ENCODE assay signal across 15 cellular contexts in genomic region chr16:49811630-49812334, GRCh38. TPM values are rescaled to one million over a fixed set of nuclear protein-coding genes. Genes with fewer than 3 reads are reported as not detected.
DNase-seq lines count a peak whose midpoint lies in the region; ATAC-seq and TF ChIP-seq lines count a peak whose summit lies in the region.
"Had no signal": no experiment of that assay in that cellular context is flagged by ENCODE, and none has a peak within 500 bp of the region (broad histone marks: within the 10 kb centered on the region; RNA-seq: fewer than 3 reads in every experiment).

No MANE protein-coding gene starts in this region.

- H4K20me1 ChIP-seq in smooth muscle cell (ENCODE audit: low read depth): peaks cover 14% of the 10 kb centered on the region

- peaks cover 23% of the 10 kb centered on the region for H3K4me1 Mint-ChIP-seq in chondrocyte (ENCODE audit: low read depth)
- H3K4me1 Mint-ChIP-seq: activated CD4-positive, alpha-beta T cell treated with anti-CD3 and anti-CD28 coated beads, Interleukin-2, amount 10 ng/mL, durations not matched to agents 7 days and 5 days had no signal

- no peaks in the 10 kb centered on the region for H3F3A ChIP-seq in smooth muscle cell (ENCODE audit: low read depth)

- no peaks in the 10 kb centered on the region for H3K36me3 Mint-ChIP-seq in chondrocyte (ENCODE audit: low read depth)

- no peaks in the 10 kb centered on the region for H3K9me3 Mint-ChIP-seq in chondrocyte (ENCODE audit: low read depth)
- H3K9me3 Mint-ChIP-seq: activated CD4-positive, alpha-beta T cell treated with anti-CD3 and anti-CD28 coated beads, Interleukin-2, amount 10 ng/mL, durations not matched to agents 7 days and 5 days; activated T-helper 1 cell treated with anti-CD3 and anti-CD28 coated beads, Interleukin-12 subunit alpha, Interleukin-12 subunit beta, Interleukin-2, Interleukin-4 antibody, amounts not matched to agents 30 ng/mL and 10 ng/mL and 1 ng/mL, durations not matched to agents 14 hours and 24 hours and 36 hours; T-helper 2 cell treated with Interferon-gamma antibody and Interleukin-4, amounts not matched to agents 5 μg/mL and 100 μg/mL, for 36 hours had no signal

- H3K4me2 ChIP-seq in smooth muscle cell: peak overlapping the region; percentile 40

- WGBS in smooth muscle cell (ENCODE audit: low lambda C conversion rate): 35% methylated on average over 12 of the region's 13 CpGs

- H3K27me3 ChIP-seq in right atrium auricular region (no peaks in the 10 kb centered on the region), smooth muscle cell (ENCODE audit: low read depth) (no peaks in the 10 kb centered on the region)
- H3K27me3 ChIP-seq: esophagus squamous epithelium had no signal

- H3K9me3 ChIP-seq in right atrium auricular region (no peaks in the 10 kb centered on the region), smooth muscle cell (replicated peaks; ENCODE audit: low read depth) (no peaks in the 10 kb centered on the region)
- H3K9me3 ChIP-seq: esophagus squamous epithelium had no signal

- no peak overlapping the region for H3K9ac ChIP-seq in smooth muscle cell (ENCODE audit: low read depth)

- peak; percentile 50 for ATAC-seq in Right ventricle myocardium inferior

- intact Hi-C loops in Right ventricle myocardium inferior (cut with DNase I): no loop called here

- H3K27me3 Mint-ChIP-seq in chondrocyte (ENCODE audit: low read depth): no peaks in the 10 kb centered on the region
- H3K27me3 Mint-ChIP-seq: activated CD4-positive, alpha-beta T cell treated with anti-CD3 and anti-CD28 coated beads, Interleukin-2, amount 10 ng/mL, durations not matched to agents 7 days and 5 days had no signal

- DNase-seq in Right ventricle myocardium inferior (ENCODE audit: missing footprints): no peak
- DNase-seq in right atrium auricular region (ENCODE audit: low spot score): no peak
- DNase-seq in chondrocyte (ENCODE audit: low spot score): no peak
- peak; percentile 77 for DNase-seq in medulla oblongata (ENCODE audit: extremely low spot score)
- no peak for DNase-seq in smooth muscle cell (lab: John Stamatoyannopoulos, UW; ENCODE audit: unreplicated experiment)
- DNase-seq in SKM-1 treated with dmso at 0.1 percent for 144 hours (lab: John Stamatoyannopoulos, UW; ENCODE audit: unreplicated experiment): no peak
- DNase-seq in mesenteric fat pad (ENCODE audit: low spot score): no peak
- no peak for DNase-seq in HT-29 (ENCODE audit: low spot score)
- DNase-seq: 8988T; activated CD4-positive, alpha-beta T cell treated with anti-CD3 and anti-CD28 coated beads, Interleukin-2, amount 10 ng/mL, durations not matched to agents 7 days and 5 days; central memory CD4-positive, alpha-beta T cell; esophagus squamous epithelium; stimulated activated CD4-positive, alpha-beta T cell treated with anti-CD3 and anti-CD28 coated beads, Interleukin-12 subunit alpha, Interleukin-12 subunit beta, amount 100 ng/mL, for 4 hours had no signal

- H3K4me3 Mint-ChIP-seq in chondrocyte (ENCODE audit: unreplicated experiment): no peak overlapping the region
- H3K4me3 Mint-ChIP-seq: activated CD4-positive, alpha-beta T cell treated with anti-CD3 and anti-CD28 coated beads, Interleukin-2, amount 10 ng/mL, durations not matched to agents 7 days and 5 days; activated T-helper 1 cell treated with anti-CD3 and anti-CD28 coated beads, Interleukin-12 subunit alpha, Interleukin-12 subunit beta, Interleukin-2, Interleukin-4 antibody, amounts not matched to agents 30 ng/mL and 10 ng/mL and 1 ng/mL, durations not matched to agents 14 hours and 24 hours and 36 hours; T-helper 2 cell treated with Interferon-gamma antibody and Interleukin-4, amounts not matched to agents 5 μg/mL and 100 μg/mL, for 36 hours had no signal

- no peaks in the 10 kb centered on the region for H3K79me2 ChIP-seq in smooth muscle cell (ENCODE audit: low read depth)

- H3K4me3 ChIP-seq in right atrium auricular region (no peak overlapping the region), smooth muscle cell (no peak overlapping the region)
- H3K4me3 ChIP-seq: esophagus squamous epithelium had no signal

- no peak overlapping the region for H2AFZ ChIP-seq in smooth muscle cell (ENCODE audit: low read depth)

- H3K36me3 ChIP-seq in right atrium auricular region: no peaks in the 10 kb centered on the region
- H3K36me3 ChIP-seq in smooth muscle cell (ENCODE audit: low read depth): no peaks in the 10 kb centered on the region
- H3K36me3 ChIP-seq: esophagus squamous epithelium had no signal

- H3K27ac ChIP-seq in right atrium auricular region (no peak overlapping the region), smooth muscle cell (ENCODE audit: low read depth) (no peak overlapping the region)

- TF ChIP-seq CTCF in right atrium auricular region (IDR thresholded peaks at IDR 0.05): no peak
- no peak for TF ChIP-seq CTCF in chondrocyte (IDR thresholded peaks at IDR 0.05)
- TF ChIP-seq CTCF in smooth muscle cell (IDR thresholded peaks at IDR 0.05; ENCODE audit: borderline replicate concordance, insufficient read depth, poor library complexity, severe bottlenecking): no peak

- peak overlapping the region; percentile 57 for H3K27ac Mint-ChIP-seq in chondrocyte (ENCODE audit: unreplicated experiment)
- H3K27ac Mint-ChIP-seq: activated CD4-positive, alpha-beta T cell treated with anti-CD3 and anti-CD28 coated beads, Interleukin-2, amount 10 ng/mL, durations not matched to agents 7 days and 5 days; activated T-helper 1 cell treated with anti-CD3 and anti-CD28 coated beads, Interleukin-12 subunit alpha, Interleukin-12 subunit beta, Interleukin-2, Interleukin-4 antibody, amounts not matched to agents 30 ng/mL and 10 ng/mL and 1 ng/mL, durations not matched to agents 14 hours and 24 hours and 36 hours; T-helper 2 cell treated with Interferon-gamma antibody and Interleukin-4, amounts not matched to agents 5 μg/mL and 100 μg/mL, for 36 hours had no signal

- H3K4me1 ChIP-seq in right atrium auricular region: peaks cover 0 to 28% of the 10 kb centered on the region in 2 donors
- peaks cover 14% of the 10 kb centered on the region for H3K4me1 ChIP-seq in smooth muscle cell (ENCODE audit: low read depth)

RNA-seq across cellular contexts. Expression of gene ZNF423, which starts 44.1 kb away (rescaled TPM):
- 8.8 TPM for total RNA-seq in Right ventricle myocardium inferior
- total RNA-seq in right atrium auricular region: 10 to 100 TPM in 1 of 2 donors, 1 to 10 TPM in 1; 8.5 to 10.7 TPM
- 4.7 to 7.9 TPM (median 5.0 TPM) in 3 replicates for total RNA-seq in chondrocyte
- total RNA-seq in smooth muscle cell: 4.7 and 7.0 TPM in 2 replicates
- polyA plus RNA-seq in smooth muscle cell: 6.9 and 8.8 TPM in 2 replicates
- total RNA-seq in mesenteric fat pad: 13.5 TPM
- total RNA-seq in HT-29 (2014; rRNA removed; shearing (Covaris generic)): not detected in 2 replicates
- total RNA-seq: activated CD4-positive, alpha-beta T cell treated with anti-CD3 and anti-CD28 coated beads, Interleukin-2, amount 10 ng/mL, durations not matched to agents 7 days and 5 days; activated T-helper 1 cell treated with anti-CD3 and anti-CD28 coated beads, Interleukin-12 subunit alpha, Interleukin-12 subunit beta, Interleukin-2, Interleukin-4 antibody, amounts not matched to agents 30 ng/mL and 10 ng/mL and 1 ng/mL, durations not matched to agents 14 hours and 24 hours and 36 hours had no signal
